ENCODE assay signal across 8 cellular contexts in genomic region chr12:116599285-116600122, GRCh38. TPM values are rescaled to one million over a fixed set of nuclear protein-coding genes. Genes with fewer than 3 reads are reported as not detected.
DNase-seq lines count a peak whose midpoint lies in the region; ATAC-seq, FAIRE-seq and TF ChIP-seq lines count a peak whose summit lies in the region.

No MANE protein-coding gene starts in this region.

- no peak overlapping the region for H3K27ac Mint-ChIP-seq in CD8-positive, alpha-beta T cell
- H3K27ac Mint-ChIP-seq in HFFc6 (peak overlapping the region; percentile 96), activated B cell treated with CpG ODN at 0.5 μM for 24 hours (peak overlapping the region; percentile 18)

- TF ChIP-seq CTCF in CD8-positive, alpha-beta T cell (IDR thresholded peaks at IDR 0.05) = peak; percentile 47
- TF ChIP-seq CTCF in HFFc6 (IDR thresholded peaks at IDR 0.05) (peak; percentile 85), activated B cell treated with CpG ODN at 0.5 μM for 24 hours (IDR thresholded peaks at IDR 0.05) (peak; percentile 35), kidney (IDR thresholded peaks at IDR 0.05; ENCODE audit: borderline replicate concordance, extremely low read depth, insufficient read depth) (peak; percentile 59)

- H3K27me3 Mint-ChIP-seq in CD8-positive, alpha-beta T cell (ENCODE audit: low read depth) = no peaks in the 10 kb centered on the region
- H3K27me3 Mint-ChIP-seq in HFFc6 (ENCODE audit: insufficient read depth) = peaks cover 2% of the 10 kb centered on the region
- H3K27me3 Mint-ChIP-seq in activated B cell treated with CpG ODN at 0.5 μM for 24 hours = no peaks in the 10 kb centered on the region

- no peak overlapping the region for H3K27ac ChIP-seq in CD8-positive, alpha-beta T cell (ENCODE audit: low read depth, low read length)
- H3K27ac ChIP-seq in caudate nucleus (ENCODE audit: low read depth, low read length) (peak overlapping the region; percentile 40), kidney (ENCODE audit: low read depth in 2 of 2, low read length in 2 of 2) (peak overlapping the region; percentile 69 to 81)

- peaks cover 20% of the 10 kb centered on the region for H3K4me1 Mint-ChIP-seq in CD8-positive, alpha-beta T cell (ENCODE audit: low read depth)
- H3K4me1 Mint-ChIP-seq in HFFc6 (ENCODE audit: low read depth) = peaks cover 55% of the 10 kb centered on the region
- peaks cover 28% of the 10 kb centered on the region for H3K4me1 Mint-ChIP-seq in activated B cell treated with CpG ODN at 0.5 μM for 24 hours

- no peaks in the 10 kb centered on the region for H3K36me3 Mint-ChIP-seq in CD8-positive, alpha-beta T cell
- H3K36me3 Mint-ChIP-seq in HFFc6 (ENCODE audit: low read depth) (no peaks in the 10 kb centered on the region), activated B cell treated with CpG ODN at 0.5 μM for 24 hours (ENCODE audit: low read depth) (no peaks in the 10 kb centered on the region)

- peak; percentile 20 to 81 (median 46) for DNase-seq in CD8-positive, alpha-beta T cell
- DNase-seq in HFFc6 (peak; percentile 66), activated B cell treated with CpG ODN at 0.5 μM for 24 hours (peak; percentile 62), caudate nucleus (lab: John Stamatoyannopoulos, UW) (peak in 51 of 61 donors; percentile 5 to 72 (median 33)), kidney (peak; percentile 93), RCC 7860 (ENCODE audit: low spot score) (no peak)
- DNase-seq in stimulated activated CD4-positive, alpha-beta T cell treated with anti-CD3 and anti-CD28 coated beads, Interleukin-12 subunit alpha, Interleukin-12 subunit beta, amount 100 ng/mL, for 4 hours = peak; percentile 57

- intact Hi-C loops in CD8-positive, alpha-beta T cell (cut with DNase I, micrococcal nuclease) = loop anchor here (1.0 to 5.0 kb wide), 7 partner anchors 323 to 602 kb away; partner anchors contain the start of gene MED13L (in 1 of the 2)
- intact Hi-C loops in activated B cell treated with CpG ODN at 0.5 μM for 24 hours (cut with micrococcal nuclease) = loop anchor here (1.0 to 2.0 kb wide), 6 partner anchors 263 to 585 kb away; partner anchors contain the start of gene MED13L
- intact Hi-C loops in kidney (cut with DNase I) = loop anchor here (10.0 kb wide), 2 partner anchors 325 to 605 kb away; partner anchors contain the start of gene MED13L

- no peak overlapping the region for H3K4me3 ChIP-seq in CD8-positive, alpha-beta T cell (ENCODE audit: low read depth, low read length)
- peak overlapping the region; percentile 51 to 62 for H3K4me3 ChIP-seq in kidney (ENCODE audit: low read length in 2 of 2)

- H3K36me3 ChIP-seq in CD8-positive, alpha-beta T cell (ENCODE audit: insufficient read depth, low read length) = no peaks in the 10 kb centered on the region
- H3K36me3 ChIP-seq in kidney (ENCODE audit: control insufficient read depth in 1 of 2, insufficient read depth in 2 of 2, low read length in 2 of 2) = no peaks in the 10 kb centered on the region

- no peaks in the 10 kb centered on the region for H3K9me3 ChIP-seq in CD8-positive, alpha-beta T cell (ENCODE audit: low read length)
- H3K9me3 ChIP-seq in kidney (ENCODE audit: control insufficient read depth in 1 of 2, low read length in 2 of 2) = no peaks in the 10 kb centered on the region

- peak overlapping the region; percentile 9 to 74 for H3K9ac ChIP-seq in kidney (ENCODE audit: low read length in 2 of 2)

- POLR2A ChIA-PET in CD8-positive, alpha-beta T cell (lab: Charles Lee) = no interaction called here
- POLR2A ChIA-PET in activated B cell treated with CpG ODN at 0.5 μM for 24 hours (lab: Charles Lee) = interaction anchor here (0.6 to 2.2 kb wide), 2 partner anchors 40 to 127 kb away, joined by 3 to 10 read pairs; partner anchors contain the start of gene MAP1LC3B2

- H3K4me1 ChIP-seq in CD8-positive, alpha-beta T cell (ENCODE audit: insufficient read depth, low read length) = peaks cover 13% of the 10 kb centered on the region
- H3K4me1 ChIP-seq in kidney (ENCODE audit: control insufficient read depth in 1 of 2, insufficient read depth in 1 of 2, low read depth in 1 of 2, low read length in 2 of 2) = peaks cover 6 to 7% of the 10 kb centered on the region in 2 donors

- no peaks in the 10 kb centered on the region for H3K27me3 ChIP-seq in CD8-positive, alpha-beta T cell (ENCODE audit: insufficient read depth, low read length)

- peak; percentile 75 for ATAC-seq in CD8-positive, alpha-beta T cell
- ATAC-seq in activated B cell treated with CpG ODN at 0.5 μM for 24 hours (ENCODE audit: low read depth) = peak; percentile 86
- ATAC-seq in GM21786 (IDR thresholded peaks at IDR 0.05; ENCODE audit: unreplicated experiment) = no peak

- H3K9me3 Mint-ChIP-seq in CD8-positive, alpha-beta T cell = no peaks in the 10 kb centered on the region
- H3K9me3 Mint-ChIP-seq in HFFc6 (no peaks in the 10 kb centered on the region), activated B cell treated with CpG ODN at 0.5 μM for 24 hours (no peaks in the 10 kb centered on the region)

- no peak for FAIRE-seq in kidney (lab: Jason Lieb, UNC)
- FAIRE-seq in RCC 7860 (lab: Jason Lieb, UNC) = no peak

- no peak overlapping the region for H3K4me3 Mint-ChIP-seq in CD8-positive, alpha-beta T cell
- H3K4me3 Mint-ChIP-seq in HFFc6 (peak overlapping the region; percentile 85), activated B cell treated with CpG ODN at 0.5 μM for 24 hours (peak overlapping the region; percentile 45)

- CTCF ChIA-PET in CD8-positive, alpha-beta T cell (lab: Charles Lee) = interaction anchor here (0.6 to 3.3 kb wide), 19 partner anchors 9 to 601 kb away, joined by 3 to 18 read pairs (median 3); no protein-coding TSS in a partner anchor
- CTCF ChIA-PET in activated B cell treated with CpG ODN at 0.5 μM for 24 hours (lab: Charles Lee) = interaction anchor here (0.8 to 4.2 kb wide), 16 partner anchors 10 to 600 kb away, joined by 3 to 24 read pairs (median 7); partner anchors contain the start of gene MAP1LC3B2

RNA-seq across cellular contexts. Expression of gene MAP1LC3B2, which starts 40.3 kb away (rescaled TPM):
- 1 to 10 TPM in 1 of 2 experiments, under 1 TPM in 1; 0.97 to 1.3 TPM for total RNA-seq in CD8-positive, alpha-beta T cell
- 1 to 10 TPM; 1.7 to 3.7 (median 2.9) TPM for total RNA-seq in HFFc6 (2021; fragmentation: NEBNext Ultra II Directional; extraction: Animal tissue kit (Norgen Biotek cat#: 25700))
- total RNA-seq in activated B cell treated with CpG ODN at 0.5 μM for 24 hours = 1.0 and 1.9 TPM in 2 replicates
- 2.1 TPM for total RNA-seq in kidney
- 4.5 TPM for polyA plus RNA-seq in kidney (ENCODE audit: insufficient read depth, low read depth, low replicate concordance)

Comparison
In these comparisons a context has a peak if more than half of its experiments do, and no peak if none do; other contexts are left out.
1. CTCF ChIP-seq: peak in every context shown above with its lines; median percentile 85 in HFFc6; 59 in kidney; 47 in CD8-positive, alpha-beta T cell; 35 in activated B cell treated with CpG ODN at 0.5 μM for 24 hours.